ENCODE assay signal across 8 cellular contexts in genomic region chr4:76377922-76378321, GRCh38. TPM values are rescaled to one million over a fixed set of nuclear protein-coding genes. Genes with fewer than 3 reads are reported as not detected.
DNase-seq lines count a peak whose midpoint lies in the region; ATAC-seq, FAIRE-seq and TF ChIP-seq lines count a peak whose summit lies in the region.

No MANE protein-coding gene starts in this region.

- POLR2A ChIA-PET in AG04450 (lab: Yijun Ruan, JAX), result no interaction called here

- TF ChIP-seq CTCF in AG04450 (IDR thresholded peaks at IDR 0.05; ENCODE audit: low read depth, low read length) (peak; percentile 58), choroid plexus epithelial cell (conservative IDR thresholded peaks at IDR 0.05; ENCODE audit: low read depth, low read length) (peak; percentile 90), neutrophil (IDR thresholded peaks at IDR 0.05) (peak; percentile 24)

- peak; percentile 74 for FAIRE-seq in GM12892 (lab: Jason Lieb, UNC)

- peaks cover 25 to 41% of the 10 kb centered on the region in 2 experiments for H3K4me1 ChIP-seq in neutrophil (ENCODE audit: control insufficient read depth in 1 of 2, insufficient read depth in 1 of 2, low read depth in 1 of 2, low read length in 1 of 2)

- TF ChIP-seq POLR2A in GM12892 (IDR thresholded peaks at IDR 0.05; ENCODE audit: low read depth, low read length), result no peak

- no peak for DNase-seq in AG04450 (ENCODE audit: low read depth, low spot score)
- no peak for DNase-seq in GM12892 (ENCODE audit: insufficient read length)
- DNase-seq in choroid plexus epithelial cell (ENCODE audit: low read depth), result peak; percentile 86
- DNase-seq in kidney glomerular epithelial cell (lab: John Stamatoyannopoulos, UW), result no peak
- no peak for DNase-seq in NCI-H2029 (lab: John Stamatoyannopoulos, UW)

- H3K36me3 ChIP-seq in neutrophil, result no peaks in the 10 kb centered on the region

- ATAC-seq in SK-N-SH treated with all-trans-retinoic acid at 6 μM for 48 hours (peak; percentile 77), HG03354 (IDR thresholded peaks at IDR 0.05; ENCODE audit: poor library complexity, severe bottlenecking, unreplicated experiment) (no peak)

- H3K27me3 ChIP-seq in AG04450 (ENCODE audit: control insufficient read depth, insufficient read depth, low read length) (peaks cover 3% of the 10 kb centered on the region), neutrophil (no peaks in the 10 kb centered on the region)

- H3K4me3 ChIP-seq in AG04450 (ENCODE audit: low read depth, low read length) (no peak overlapping the region), choroid plexus epithelial cell (ENCODE audit: low read depth, low read length) (no peak overlapping the region), neutrophil (ENCODE audit: low read depth in 1 of 2, low read length in 1 of 2) (no peak overlapping the region)

- CTCF ChIA-PET in AG04450 (lab: Charles Lee), result interaction anchor here (0.5 to 6.1 kb wide), 27 partner anchors 10 to 1390 kb away, joined by 3 to 205 read pairs (median 4); partner anchors contain the start of genes NUP54 and STBD1

- H3K9me3 ChIP-seq in AG04450 (ENCODE audit: control insufficient read depth, insufficient read depth, low read length) (peaks cover 4% of the 10 kb centered on the region; the same call in 1 of the 2 replicates), neutrophil (no peaks in the 10 kb centered on the region)

- H3K27ac ChIP-seq in AG04450 (ENCODE audit: low read depth, low read length), result no peak overlapping the region
- peak overlapping the region; percentile 55 for H3K27ac ChIP-seq in neutrophil

TF ChIP-seq in SK-N-SH treated with all-trans-retinoic acid at 6 μM for 48 hours, 23 proteins besides CTCF, POLR2A, EP300 and RAD21:
- TF ChIP-seq TCF4 (CRISPR knock-in tag; IDR thresholded peaks at IDR 0.05; ENCODE audit: borderline replicate concordance) (no peak), ZNF8 (CRISPR knock-in tag; IDR thresholded peaks at IDR 0.05) (no peak), PATZ1 (CRISPR knock-in tag; IDR thresholded peaks at IDR 0.05; ENCODE audit: borderline replicate concordance) (no peak), ZNF70 (CRISPR knock-in tag; IDR thresholded peaks at IDR 0.05) (no peak), TOX (CRISPR knock-in tag; IDR thresholded peaks at IDR 0.05; ENCODE audit: borderline replicate concordance) (no peak), OSR1 (CRISPR knock-in tag; IDR thresholded peaks at IDR 0.05) (no peak), ZFP30 (CRISPR knock-in tag; IDR thresholded peaks at IDR 0.05) (no peak), ESRRG (CRISPR knock-in tag; IDR thresholded peaks at IDR 0.05) (no peak), CREB5 (CRISPR knock-in tag; IDR thresholded peaks at IDR 0.05; ENCODE audit: low read depth) (no peak), BACH2 (CRISPR knock-in tag; IDR thresholded peaks at IDR 0.05; ENCODE audit: borderline replicate concordance) (no peak), TSHZ2 (CRISPR knock-in tag; IDR thresholded peaks at IDR 0.05) (no peak)

RNA-seq across cellular contexts. Expression of gene CCDC158, which starts 43.0 kb away (rescaled TPM):
- not detected in 2 replicates for polyA plus RNA-seq in AG04450 (2011; rRNA removed)
- 0.05 TPM in 1 of 2 replicates, not detected in the other for polyA minus RNA-seq in AG04450 (2011; rRNA and poly(A)+ RNA removed)
- not detected for polyA plus RNA-seq in GM12892 (2012; ENCODE audit: missing spikeins)

RNA-seq across cellular contexts. Expression of gene SHROOM3, which starts 57.1 kb away (rescaled TPM):
- 9.5 and 13.1 TPM in 2 replicates for polyA plus RNA-seq in AG04450 (2011; rRNA removed)
- polyA minus RNA-seq in AG04450 (2011; rRNA and poly(A)+ RNA removed), result 44.6 and 61.3 TPM in 2 replicates
- polyA plus RNA-seq in GM12892 (2012; ENCODE audit: missing spikeins), result 0.66 TPM

Comparison
In these comparisons a context has a peak if more than half of its experiments do, and no peak if none do; other contexts are left out.
1. CTCF ChIP-seq: peak in every context shown above with its lines; median percentile 90 in choroid plexus epithelial cell; 58 in AG04450; 24 in neutrophil.